In the genomic region with DNA sequence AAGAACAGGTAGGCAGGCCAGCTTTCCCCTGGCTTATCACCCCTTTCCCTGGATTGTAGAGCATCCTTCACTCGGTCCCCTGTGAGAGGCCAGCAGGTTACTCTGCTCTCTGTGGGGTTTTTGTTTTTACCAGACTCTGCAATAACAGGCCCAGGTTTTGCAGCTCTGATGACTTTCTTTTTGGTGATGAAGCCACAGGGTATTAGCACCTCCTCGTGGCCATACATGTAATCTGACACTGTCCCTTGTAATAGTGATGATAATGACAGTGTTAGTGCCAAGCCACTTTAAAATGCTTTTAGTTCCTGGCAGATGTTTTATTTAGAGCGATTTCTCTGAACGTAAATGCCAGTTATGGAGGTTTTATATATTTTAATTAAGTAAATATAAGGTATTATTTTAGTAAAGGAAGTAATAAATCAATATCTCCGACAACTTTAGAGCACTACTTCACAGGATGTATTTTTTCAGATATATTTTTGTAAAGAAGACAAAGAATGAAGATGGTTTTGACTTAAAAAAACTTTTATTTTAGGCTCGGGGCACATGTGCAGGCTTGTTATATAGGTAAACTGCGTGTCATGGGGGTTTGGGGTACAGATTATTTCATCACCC, we compare ENCODE assay signal across 1 cellular context.
TF ChIP-seq lines count a peak whose summit lies in the region.

No MANE protein-coding gene starts in this region.

TF ChIP-seq in K562, 482 proteins besides CTCF, POLR2A, EP300 and RAD21 (continued from another document):
- TF ChIP-seq, protein P1, sequence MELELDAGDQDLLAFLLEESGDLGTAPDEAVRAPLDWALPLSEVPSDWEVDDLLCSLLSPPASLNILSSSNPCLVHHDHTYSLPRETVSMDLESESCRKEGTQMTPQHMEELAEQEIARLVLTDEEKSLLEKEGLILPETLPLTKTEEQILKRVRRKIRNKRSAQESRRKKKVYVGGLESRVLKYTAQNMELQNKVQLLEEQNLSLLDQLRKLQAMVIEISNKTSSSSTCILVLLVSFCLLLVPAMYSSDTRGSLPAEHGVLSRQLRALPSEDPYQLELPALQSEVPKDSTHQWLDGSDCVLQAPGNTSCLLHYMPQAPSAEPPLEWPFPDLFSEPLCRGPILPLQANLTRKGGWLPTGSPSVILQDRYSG (tag; conservative IDR thresholded peaks at IDR 0.05; ENCODE audit: low read depth): no peak
- TF ChIP-seq CREM (IDR thresholded peaks at IDR 0.05; ENCODE audit: low read depth): peak; percentile 44; the same call in 1 of the 2 replicates
- TF ChIP-seq C11orf30 (IDR thresholded peaks at IDR 0.05; ENCODE audit: low read depth): 0 out of 2 replicates have a peak, but pooled peaks have one; percentile 19
- TF ChIP-seq ILF3 (IDR thresholded peaks at IDR 0.05; ENCODE audit: borderline replicate concordance): 0 out of 2 replicates have a peak, but pooled peaks have one; percentile 25
- peak; percentile 29; the same call in 1 of the 2 replicates for TF ChIP-seq JUND (IDR thresholded peaks at IDR 0.05; ENCODE audit: borderline replicate concordance, low read depth, low read length)
- no peak; the same call in 2 of the 3 replicates for TF ChIP-seq JUND (tag; IDR thresholded peaks at IDR 0.05; ENCODE audit: borderline replicate concordance, low read depth, low read length)
- TF ChIP-seq RCOR1 (IDR thresholded peaks at IDR 0.05; ENCODE audit: borderline replicate concordance in 1 of 2, low read depth in 2 of 2, low read length in 2 of 2): peak in 1 of 2 experiments; percentile 28; a peak in 1 of 4 replicates
- TF ChIP-seq STAG1 (CRISPR knock-in tag; IDR thresholded peaks at IDR 0.05; ENCODE audit: borderline replicate concordance): peak; percentile 80; the same call in 1 of the 2 replicates
- no peak for TF ChIP-seq ATF1 (CRISPR knock-in tag; IDR thresholded peaks at IDR 0.05)
- TF ChIP-seq ATF1 (tag; IDR thresholded peaks at IDR 0.05): peak; percentile 50
- 0 out of 2 replicates have a peak, but pooled peaks have one; percentile 19 for TF ChIP-seq MAFG (tag; conservative IDR thresholded peaks at IDR 0.05)
- peak; percentile 79; the same call in 1 of the 2 replicates for TF ChIP-seq SMC3 (conservative IDR thresholded peaks at IDR 0.05; ENCODE audit: insufficient read depth, low read depth, low read length)
- TF ChIP-seq RB1 (IDR thresholded peaks at IDR 0.05; ENCODE audit: low read depth): 0 out of 2 replicates have a peak, but pooled peaks have one; percentile 24
- peak; percentile 66; the same call in 1 of the 2 replicates for TF ChIP-seq CC2D1A (IDR thresholded peaks at IDR 0.05)
- 0 out of 2 replicates have a peak, but pooled peaks have one; percentile 21 for TF ChIP-seq ARID2 (IDR thresholded peaks at IDR 0.05)
- no peak for TF ChIP-seq ZNF785 (CRISPR knock-in tag; IDR thresholded peaks at IDR 0.05)
- TF ChIP-seq, protein P2, sequence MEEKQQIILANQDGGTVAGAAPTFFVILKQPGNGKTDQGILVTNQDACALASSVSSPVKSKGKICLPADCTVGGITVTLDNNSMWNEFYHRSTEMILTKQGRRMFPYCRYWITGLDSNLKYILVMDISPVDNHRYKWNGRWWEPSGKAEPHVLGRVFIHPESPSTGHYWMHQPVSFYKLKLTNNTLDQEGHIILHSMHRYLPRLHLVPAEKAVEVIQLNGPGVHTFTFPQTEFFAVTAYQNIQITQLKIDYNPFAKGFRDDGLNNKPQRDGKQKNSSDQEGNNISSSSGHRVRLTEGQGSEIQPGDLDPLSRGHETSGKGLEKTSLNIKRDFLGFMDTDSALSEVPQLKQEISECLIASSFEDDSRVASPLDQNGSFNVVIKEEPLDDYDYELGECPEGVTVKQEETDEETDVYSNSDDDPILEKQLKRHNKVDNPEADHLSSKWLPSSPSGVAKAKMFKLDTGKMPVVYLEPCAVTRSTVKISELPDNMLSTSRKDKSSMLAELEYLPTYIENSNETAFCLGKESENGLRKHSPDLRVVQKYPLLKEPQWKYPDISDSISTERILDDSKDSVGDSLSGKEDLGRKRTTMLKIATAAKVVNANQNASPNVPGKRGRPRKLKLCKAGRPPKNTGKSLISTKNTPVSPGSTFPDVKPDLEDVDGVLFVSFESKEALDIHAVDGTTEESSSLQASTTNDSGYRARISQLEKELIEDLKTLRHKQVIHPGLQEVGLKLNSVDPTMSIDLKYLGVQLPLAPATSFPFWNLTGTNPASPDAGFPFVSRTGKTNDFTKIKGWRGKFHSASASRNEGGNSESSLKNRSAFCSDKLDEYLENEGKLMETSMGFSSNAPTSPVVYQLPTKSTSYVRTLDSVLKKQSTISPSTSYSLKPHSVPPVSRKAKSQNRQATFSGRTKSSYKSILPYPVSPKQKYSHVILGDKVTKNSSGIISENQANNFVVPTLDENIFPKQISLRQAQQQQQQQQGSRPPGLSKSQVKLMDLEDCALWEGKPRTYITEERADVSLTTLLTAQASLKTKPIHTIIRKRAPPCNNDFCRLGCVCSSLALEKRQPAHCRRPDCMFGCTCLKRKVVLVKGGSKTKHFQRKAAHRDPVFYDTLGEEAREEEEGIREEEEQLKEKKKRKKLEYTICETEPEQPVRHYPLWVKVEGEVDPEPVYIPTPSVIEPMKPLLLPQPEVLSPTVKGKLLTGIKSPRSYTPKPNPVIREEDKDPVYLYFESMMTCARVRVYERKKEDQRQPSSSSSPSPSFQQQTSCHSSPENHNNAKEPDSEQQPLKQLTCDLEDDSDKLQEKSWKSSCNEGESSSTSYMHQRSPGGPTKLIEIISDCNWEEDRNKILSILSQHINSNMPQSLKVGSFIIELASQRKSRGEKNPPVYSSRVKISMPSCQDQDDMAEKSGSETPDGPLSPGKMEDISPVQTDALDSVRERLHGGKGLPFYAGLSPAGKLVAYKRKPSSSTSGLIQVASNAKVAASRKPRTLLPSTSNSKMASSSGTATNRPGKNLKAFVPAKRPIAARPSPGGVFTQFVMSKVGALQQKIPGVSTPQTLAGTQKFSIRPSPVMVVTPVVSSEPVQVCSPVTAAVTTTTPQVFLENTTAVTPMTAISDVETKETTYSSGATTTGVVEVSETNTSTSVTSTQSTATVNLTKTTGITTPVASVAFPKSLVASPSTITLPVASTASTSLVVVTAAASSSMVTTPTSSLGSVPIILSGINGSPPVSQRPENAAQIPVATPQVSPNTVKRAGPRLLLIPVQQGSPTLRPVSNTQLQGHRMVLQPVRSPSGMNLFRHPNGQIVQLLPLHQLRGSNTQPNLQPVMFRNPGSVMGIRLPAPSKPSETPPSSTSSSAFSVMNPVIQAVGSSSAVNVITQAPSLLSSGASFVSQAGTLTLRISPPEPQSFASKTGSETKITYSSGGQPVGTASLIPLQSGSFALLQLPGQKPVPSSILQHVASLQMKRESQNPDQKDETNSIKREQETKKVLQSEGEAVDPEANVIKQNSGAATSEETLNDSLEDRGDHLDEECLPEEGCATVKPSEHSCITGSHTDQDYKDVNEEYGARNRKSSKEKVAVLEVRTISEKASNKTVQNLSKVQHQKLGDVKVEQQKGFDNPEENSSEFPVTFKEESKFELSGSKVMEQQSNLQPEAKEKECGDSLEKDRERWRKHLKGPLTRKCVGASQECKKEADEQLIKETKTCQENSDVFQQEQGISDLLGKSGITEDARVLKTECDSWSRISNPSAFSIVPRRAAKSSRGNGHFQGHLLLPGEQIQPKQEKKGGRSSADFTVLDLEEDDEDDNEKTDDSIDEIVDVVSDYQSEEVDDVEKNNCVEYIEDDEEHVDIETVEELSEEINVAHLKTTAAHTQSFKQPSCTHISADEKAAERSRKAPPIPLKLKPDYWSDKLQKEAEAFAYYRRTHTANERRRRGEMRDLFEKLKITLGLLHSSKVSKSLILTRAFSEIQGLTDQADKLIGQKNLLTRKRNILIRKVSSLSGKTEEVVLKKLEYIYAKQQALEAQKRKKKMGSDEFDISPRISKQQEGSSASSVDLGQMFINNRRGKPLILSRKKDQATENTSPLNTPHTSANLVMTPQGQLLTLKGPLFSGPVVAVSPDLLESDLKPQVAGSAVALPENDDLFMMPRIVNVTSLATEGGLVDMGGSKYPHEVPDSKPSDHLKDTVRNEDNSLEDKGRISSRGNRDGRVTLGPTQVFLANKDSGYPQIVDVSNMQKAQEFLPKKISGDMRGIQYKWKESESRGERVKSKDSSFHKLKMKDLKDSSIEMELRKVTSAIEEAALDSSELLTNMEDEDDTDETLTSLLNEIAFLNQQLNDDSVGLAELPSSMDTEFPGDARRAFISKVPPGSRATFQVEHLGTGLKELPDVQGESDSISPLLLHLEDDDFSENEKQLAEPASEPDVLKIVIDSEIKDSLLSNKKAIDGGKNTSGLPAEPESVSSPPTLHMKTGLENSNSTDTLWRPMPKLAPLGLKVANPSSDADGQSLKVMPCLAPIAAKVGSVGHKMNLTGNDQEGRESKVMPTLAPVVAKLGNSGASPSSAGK (IDR thresholded peaks at IDR 0.05): 0 out of 2 replicates have a peak, but pooled peaks have one; percentile 14
- TF ChIP-seq, protein P3, sequence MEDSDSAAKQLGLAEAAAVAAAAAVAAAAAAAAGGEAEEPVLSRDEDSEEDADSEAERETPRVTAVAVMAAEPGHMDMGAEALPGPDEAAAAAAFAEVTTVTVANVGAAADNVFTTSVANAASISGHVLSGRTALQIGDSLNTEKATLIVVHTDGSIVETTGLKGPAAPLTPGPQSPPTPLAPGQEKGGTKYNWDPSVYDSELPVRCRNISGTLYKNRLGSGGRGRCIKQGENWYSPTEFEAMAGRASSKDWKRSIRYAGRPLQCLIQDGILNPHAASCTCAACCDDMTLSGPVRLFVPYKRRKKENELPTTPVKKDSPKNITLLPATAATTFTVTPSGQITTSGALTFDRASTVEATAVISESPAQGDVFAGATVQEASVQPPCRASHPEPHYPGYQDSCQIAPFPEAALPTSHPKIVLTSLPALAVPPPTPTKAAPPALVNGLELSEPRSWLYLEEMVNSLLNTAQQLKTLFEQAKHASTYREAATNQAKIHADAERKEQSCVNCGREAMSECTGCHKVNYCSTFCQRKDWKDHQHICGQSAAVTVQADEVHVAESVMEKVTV (CRISPR knock-in tag; IDR thresholded peaks at IDR 0.05): peak; percentile 81
- TF ChIP-seq MAFF (IDR thresholded peaks at IDR 0.05; ENCODE audit: low read length): peak; percentile 3; the same call in 1 of the 2 replicates
- peak in 1 of 3 experiments; percentile 8 for TF ChIP-seq YY1 (IDR thresholded peaks at IDR 0.05; ENCODE audit: borderline replicate concordance in 1 of 3, control insufficient read depth in 1 of 3, extremely low read depth in 1 of 3, insufficient read depth in 3 of 3, insufficient read length in 1 of 3, insufficient replicate concordance in 2 of 3, low read depth in 1 of 3, low read length in 2 of 3)
- TF ChIP-seq, protein P4, sequence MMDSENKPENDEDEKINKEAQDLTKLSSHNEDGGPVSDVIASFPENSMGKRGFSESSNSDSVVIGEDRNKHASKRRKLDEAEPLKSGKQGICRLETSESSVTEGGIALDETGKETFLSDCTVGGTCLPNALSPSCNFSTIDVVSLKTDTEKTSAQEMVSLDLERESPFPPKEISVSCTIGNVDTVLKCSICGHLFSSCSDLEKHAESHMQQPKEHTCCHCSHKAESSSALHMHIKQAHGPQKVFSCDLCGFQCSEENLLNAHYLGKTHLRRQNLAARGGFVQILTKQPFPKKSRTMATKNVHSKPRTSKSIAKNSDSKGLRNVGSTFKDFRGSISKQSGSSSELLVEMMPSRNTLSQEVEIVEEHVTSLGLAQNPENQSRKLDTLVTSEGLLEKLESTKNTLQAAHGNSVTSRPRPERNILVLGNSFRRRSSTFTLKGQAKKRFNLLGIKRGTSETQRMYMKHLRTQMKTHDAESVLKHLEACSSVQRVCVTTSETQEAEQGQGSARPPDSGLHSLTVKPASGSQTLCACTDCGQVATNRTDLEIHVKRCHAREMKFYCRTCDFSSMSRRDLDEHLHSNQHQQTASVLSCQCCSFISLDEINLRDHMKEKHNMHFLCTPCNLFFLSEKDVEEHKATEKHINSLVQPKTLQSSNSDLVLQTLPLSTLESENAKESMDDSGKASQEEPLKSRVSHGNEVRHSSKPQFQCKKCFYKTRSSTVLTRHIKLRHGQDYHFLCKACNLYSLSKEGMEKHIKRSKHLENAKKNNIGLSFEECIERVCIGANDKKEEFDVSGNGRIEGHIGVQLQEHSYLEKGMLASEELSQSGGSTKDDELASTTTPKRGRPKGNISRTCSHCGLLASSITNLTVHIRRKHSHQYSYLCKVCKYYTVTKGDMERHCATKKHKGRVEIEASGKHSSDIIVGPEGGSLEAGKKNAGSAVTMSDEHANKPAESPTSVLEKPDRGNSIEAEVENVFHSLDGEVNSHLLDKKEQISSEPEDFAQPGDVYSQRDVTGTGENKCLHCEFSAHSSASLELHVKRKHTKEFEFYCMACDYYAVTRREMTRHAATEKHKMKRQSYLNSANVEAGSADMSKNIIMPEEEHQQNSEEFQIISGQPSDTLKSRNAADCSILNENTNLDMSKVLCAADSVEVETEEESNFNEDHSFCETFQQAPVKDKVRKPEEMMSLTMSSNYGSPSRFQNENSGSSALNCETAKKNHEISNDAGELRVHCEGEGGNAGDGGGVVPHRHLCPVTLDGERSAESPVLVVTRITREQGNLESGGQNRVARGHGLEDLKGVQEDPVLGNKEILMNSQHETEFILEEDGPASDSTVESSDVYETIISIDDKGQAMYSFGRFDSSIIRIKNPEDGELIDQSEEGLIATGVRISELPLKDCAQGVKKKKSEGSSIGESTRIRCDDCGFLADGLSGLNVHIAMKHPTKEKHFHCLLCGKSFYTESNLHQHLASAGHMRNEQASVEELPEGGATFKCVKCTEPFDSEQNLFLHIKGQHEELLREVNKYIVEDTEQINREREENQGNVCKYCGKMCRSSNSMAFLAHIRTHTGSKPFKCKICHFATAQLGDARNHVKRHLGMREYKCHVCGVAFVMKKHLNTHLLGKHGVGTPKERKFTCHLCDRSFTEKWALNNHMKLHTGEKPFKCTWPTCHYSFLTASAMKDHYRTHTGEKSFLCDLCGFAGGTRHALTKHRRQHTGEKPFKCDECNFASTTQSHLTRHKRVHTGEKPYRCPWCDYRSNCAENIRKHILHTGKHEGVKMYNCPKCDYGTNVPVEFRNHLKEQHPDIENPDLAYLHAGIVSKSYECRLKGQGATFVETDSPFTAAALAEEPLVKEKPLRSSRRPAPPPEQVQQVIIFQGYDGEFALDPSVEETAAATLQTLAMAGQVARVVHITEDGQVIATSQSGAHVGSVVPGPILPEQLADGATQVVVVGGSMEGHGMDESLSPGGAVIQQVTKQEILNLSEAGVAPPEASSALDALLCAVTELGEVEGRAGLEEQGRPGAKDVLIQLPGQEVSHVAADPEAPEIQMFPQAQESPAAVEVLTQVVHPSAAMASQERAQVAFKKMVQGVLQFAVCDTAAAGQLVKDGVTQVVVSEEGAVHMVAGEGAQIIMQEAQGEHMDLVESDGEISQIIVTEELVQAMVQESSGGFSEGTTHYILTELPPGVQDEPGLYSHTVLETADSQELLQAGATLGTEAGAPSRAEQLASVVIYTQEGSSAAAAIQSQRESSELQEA (IDR thresholded peaks at IDR 0.05; ENCODE audit: low read depth): no peak
- peak; percentile 16; the same call in 1 of the 2 replicates for TF ChIP-seq NCOR1 (IDR thresholded peaks at IDR 0.05)
- TF ChIP-seq BHLHE40 (IDR thresholded peaks at IDR 0.05; ENCODE audit: low read length): 0 out of 2 replicates have a peak, but pooled peaks have one; percentile 15
